In the genomic region with DNA sequence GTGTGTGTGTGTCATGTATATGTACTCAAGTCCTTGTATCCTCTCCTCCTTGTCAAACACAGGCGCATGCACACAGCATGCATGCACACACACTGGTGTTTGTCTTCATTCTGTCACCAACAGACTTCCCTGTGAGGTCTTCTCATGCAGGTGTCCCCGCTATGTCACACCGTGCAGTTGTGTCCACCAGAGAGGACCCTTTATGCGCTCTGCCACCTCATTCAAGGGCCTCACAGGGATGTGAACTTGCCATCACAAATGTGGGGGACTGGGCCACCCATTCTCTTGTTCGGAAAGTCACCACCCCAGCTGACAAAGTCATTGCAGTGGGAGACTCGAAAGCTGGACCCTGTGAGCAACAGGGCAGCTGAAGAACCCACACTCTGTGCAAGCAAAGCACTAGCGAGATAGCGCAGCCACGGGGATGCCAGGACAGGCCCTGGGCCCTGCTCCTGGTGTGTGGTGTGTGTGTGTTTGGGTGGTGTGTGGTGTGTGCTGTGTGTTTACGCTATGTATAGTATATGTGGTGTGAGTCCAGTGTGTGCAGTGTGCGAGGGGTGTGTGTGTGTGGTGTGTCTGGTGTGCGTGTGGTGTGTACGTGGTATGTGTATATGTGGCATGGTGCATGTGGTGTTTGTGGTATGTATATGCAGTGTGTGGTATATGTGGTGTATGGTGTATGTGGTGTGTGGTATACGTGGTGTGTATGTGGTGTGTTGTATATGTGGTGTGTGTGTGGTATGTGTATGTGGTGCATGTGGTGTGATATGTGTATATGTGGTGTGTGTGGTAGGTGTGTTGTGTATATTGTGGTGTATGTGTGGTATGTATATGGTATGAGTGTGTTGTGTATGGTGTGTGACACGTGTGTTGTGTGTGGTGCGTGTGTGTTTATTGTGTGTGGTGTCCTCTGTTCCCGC, we compare ENCODE assay signal across 23 cellular contexts. TPM values are rescaled to one million over a fixed set of nuclear protein-coding genes. Genes with fewer than 3 reads are reported as not detected.
DNase-seq lines count a peak whose midpoint lies in the region; ATAC-seq, FAIRE-seq and TF ChIP-seq lines count a peak whose summit lies in the region.
"Had no signal": no experiment of that assay in that cellular context is flagged by ENCODE, and none has a peak within 500 bp of the region (broad histone marks: within the 10 kb centered on the region; RNA-seq: fewer than 3 reads in every experiment).

No MANE protein-coding gene starts in this region.

- H4K20me1 ChIP-seq in H1 (replicated peaks in 1 of 2; ENCODE audit: control insufficient read depth in 1 of 2, insufficient read depth in 2 of 2, low read length in 2 of 2) (peaks cover 0 to 4% of the 10 kb centered on the region in 2 experiments), MM.1S (ENCODE audit: insufficient read depth, low read length) (no peaks in the 10 kb centered on the region)
- H4K20me1 ChIP-seq: BLaER1 treated with 17β-estradiol and CSF1 and Interleukin-3, amounts not matched to agents 10 nM and 100 nM had no signal

- peaks cover 4% of the 10 kb centered on the region; the same call in 1 of the 2 replicates for H3K23me2 ChIP-seq in H1 (ENCODE audit: low read depth, low read length)

- POLR2A ChIA-PET in H1 (lab: Charles Lee; ENCODE audit: partially characterized antibody) = interaction anchor here (1.0 kb wide), 1 partner anchor 12 kb away, joined by 4 read pairs; no protein-coding TSS in a partner anchor
- POLR2A ChIA-PET in naive thymus-derived CD4-positive, alpha-beta T cell (lab: Charles Lee) = no interaction called here

- peaks cover 0 to 1% (median 0%) of the 10 kb centered on the region in 7 donors for H3K4me1 Mint-ChIP-seq in naive thymus-derived CD4-positive, alpha-beta T cell
- H3K4me1 Mint-ChIP-seq in stimulated activated effector memory CD8-positive, alpha-beta T cell treated with anti-CD3 and anti-CD28 coated beads, Interleukin-12 subunit alpha, Interleukin-12 subunit beta, amount 100 ng/mL, for 72 hours = no peaks in the 10 kb centered on the region

- H3K4me2 ChIP-seq in H1 (ENCODE audit: insufficient read depth in 1 of 2, low read depth in 2 of 2, low read length in 2 of 2) = no peak overlapping the region
- no peak overlapping the region for H3K4me2 ChIP-seq in MM.1S (ENCODE audit: low read depth, low read length)
- H3K4me2 ChIP-seq: BLaER1 treated with 17β-estradiol and CSF1 and Interleukin-3, amounts not matched to agents 10 nM and 100 nM; PC-9 had no signal

- H2BK20ac ChIP-seq in H1 (ENCODE audit: low read length) = peak overlapping the region; percentile 11

- no peaks in the 10 kb centered on the region for H3F3A ChIP-seq in MM.1S (ENCODE audit: insufficient read depth, low read length)

- H3K79me2 ChIP-seq in H1 (ENCODE audit: control insufficient read depth in 1 of 2, insufficient read depth in 2 of 2, low read length in 2 of 2) (no peaks in the 10 kb centered on the region), MM.1S (ENCODE audit: low read length) (no peaks in the 10 kb centered on the region)

- H3K4me3 Mint-ChIP-seq in naive thymus-derived CD4-positive, alpha-beta T cell = no peak overlapping the region
- H3K4me3 Mint-ChIP-seq in stimulated activated effector memory CD8-positive, alpha-beta T cell treated with anti-CD3 and anti-CD28 coated beads, Interleukin-12 subunit alpha, Interleukin-12 subunit beta, amount 100 ng/mL, for 72 hours = no peak overlapping the region
- H3K4me3 Mint-ChIP-seq: CD8-positive, alpha-beta T cell; HFFc6 had no signal

- no peak overlapping the region for H2BK120ac ChIP-seq in H1 (replicated peaks; ENCODE audit: low read depth, low read length)

- CTCF ChIA-PET in H1 (lab: Charles Lee; ENCODE audit: partially characterized antibody) = interaction anchor here (0.6 kb wide), 1 partner anchor 215 kb away, joined by 3 read pairs; no protein-coding TSS in a partner anchor
- CTCF ChIA-PET in naive thymus-derived CD4-positive, alpha-beta T cell (lab: Charles Lee) = no interaction called here

- H3K4me1 ChIP-seq in H1 (replicated peaks in 1 of 4; ENCODE audit: control insufficient read depth in 3 of 4, insufficient read depth in 4 of 4, low read length in 3 of 4) = peaks cover 0 to 4% (median 2%) of the 10 kb centered on the region in 4 experiments; a peak in 3 of 7 replicates
- no peaks in the 10 kb centered on the region for H3K4me1 ChIP-seq in naive thymus-derived CD4-positive, alpha-beta T cell (ENCODE audit: control insufficient read depth in 2 of 2, insufficient read depth in 2 of 2, low read length in 2 of 2)
- no peaks in the 10 kb centered on the region for H3K4me1 ChIP-seq in MM.1S (ENCODE audit: low read length)

- H3K27me3 ChIP-seq in H1 (replicated peaks in 1 of 4; ENCODE audit: control insufficient read depth in 3 of 4, extremely low read depth in 1 of 4, insufficient read depth in 3 of 4, low read length in 3 of 4) (no peaks in the 10 kb centered on the region; a peak in 1 of 7 replicates), MM.1S (replicated peaks; ENCODE audit: insufficient read depth, low read length) (no peaks in the 10 kb centered on the region)
- H3K27me3 ChIP-seq in naive thymus-derived CD4-positive, alpha-beta T cell (ENCODE audit: control insufficient read depth in 2 of 2, insufficient read depth in 2 of 2, low read length in 2 of 2) = no peaks in the 10 kb centered on the region
- H3K27me3 ChIP-seq: BLaER1 treated with 17β-estradiol and CSF1 and Interleukin-3, amounts not matched to agents 10 nM and 100 nM had no signal

- TF ChIP-seq CTCF in H1 (IDR thresholded peaks at IDR 0.05; ENCODE audit: control extremely low read depth in 1 of 3, insufficient read depth in 1 of 3, low read depth in 1 of 3, low read length in 3 of 3) (no peak), MM.1S (IDR thresholded peaks at IDR 0.05; ENCODE audit: low read length) (no peak)

- peak overlapping the region; percentile 25; the same call in 1 of the 2 replicates for H2BK15ac ChIP-seq in H1 (ENCODE audit: low read length)

- H3K27ac Mint-ChIP-seq in naive thymus-derived CD4-positive, alpha-beta T cell = no peak overlapping the region
- no peak overlapping the region for H3K27ac Mint-ChIP-seq in stimulated activated effector memory CD8-positive, alpha-beta T cell treated with anti-CD3 and anti-CD28 coated beads, Interleukin-12 subunit alpha, Interleukin-12 subunit beta, amount 100 ng/mL, for 72 hours
- H3K27ac Mint-ChIP-seq: CD8-positive, alpha-beta T cell; HFFc6 had no signal

- no peak overlapping the region for H3K14ac ChIP-seq in H1 (ENCODE audit: insufficient read length)

- H3K79me1 ChIP-seq in H1 (ENCODE audit: low read depth, low read length) = no peaks in the 10 kb centered on the region; the same call in 1 of the 2 replicates

- H3K9me3 ChIP-seq in H1 (ENCODE audit: insufficient read depth in 2 of 2, low read depth in 1 of 2, low read length in 1 of 2) (peaks cover 4 to 5% of the 10 kb centered on the region in 2 experiments; a peak in 2 of 4 replicates), MM.1S (replicated peaks; ENCODE audit: insufficient read depth, low read length) (no peaks in the 10 kb centered on the region)
- no peaks in the 10 kb centered on the region for H3K9me3 ChIP-seq in naive thymus-derived CD4-positive, alpha-beta T cell (ENCODE audit: control insufficient read depth in 2 of 3, low read length in 3 of 3)

- H4K5ac ChIP-seq in H1 (ENCODE audit: insufficient read length, low read depth, low read length) = no peak overlapping the region

- intact Hi-C loops in naive thymus-derived CD4-positive, alpha-beta T cell (cut with micrococcal nuclease) = no loop called here

- peaks cover 0 to 2% (median 0%) of the 10 kb centered on the region in 11 donors for H3K9me3 Mint-ChIP-seq in naive thymus-derived CD4-positive, alpha-beta T cell
- H3K9me3 Mint-ChIP-seq in stimulated activated effector memory CD8-positive, alpha-beta T cell treated with anti-CD3 and anti-CD28 coated beads, Interleukin-12 subunit alpha, Interleukin-12 subunit beta, amount 100 ng/mL, for 72 hours = no peaks in the 10 kb centered on the region
- H3K9me3 Mint-ChIP-seq: CD8-positive, alpha-beta T cell had no signal

- H3K23ac ChIP-seq in H1 (ENCODE audit: insufficient read length) = no peak overlapping the region

- peak; percentile 29 for ATAC-seq in naive thymus-derived CD4-positive, alpha-beta T cell
- peak; percentile 24 for ATAC-seq in stimulated activated effector memory CD8-positive, alpha-beta T cell treated with anti-CD3 and anti-CD28 coated beads, Interleukin-12 subunit alpha, Interleukin-12 subunit beta, amount 100 ng/mL, for 72 hours
- ATAC-seq: CD8-positive, alpha-beta T cell; K562 had no signal

- H2AFZ ChIP-seq in H1 (ENCODE audit: low read length) (no peak overlapping the region), MM.1S (ENCODE audit: low read length) (no peak overlapping the region)
- H2AFZ ChIP-seq: PC-9 had no signal

- peak overlapping the region; percentile 73 for H3K56ac ChIP-seq in H1 (replicated peaks; ENCODE audit: insufficient read length, low read depth, low read length)

- H3K4me3 ChIP-seq in H1 (ENCODE audit: extremely low read depth in 1 of 4, insufficient read depth in 2 of 4, low read depth in 3 of 4, low read length in 4 of 4) (no peak overlapping the region), MM.1S (ENCODE audit: low read length) (no peak overlapping the region)
- no peak overlapping the region for H3K4me3 ChIP-seq in naive thymus-derived CD4-positive, alpha-beta T cell (ENCODE audit: low read length)
- H3K4me3 ChIP-seq: BLaER1 treated with 17β-estradiol and CSF1 and Interleukin-3, amounts not matched to agents 10 nM and 100 nM; K562; PC-9 had no signal

- 90 to 100% methylated on average over 1 to 17 of the region's 17 CpGs for WGBS in H1 (ENCODE audit: extremely low coverage in 1 of 2, insufficient coverage in 1 of 2, insufficient read length in 1 of 2, insufficient replicate concordance in 2 of 2, low coverage in 1 of 2, low lambda C conversion rate in 2 of 2, missing lambda C conversion rate in 1 of 2), 2 experiments

- peak overlapping the region; percentile 29; the same call in 1 of the 2 replicates for H4K8ac ChIP-seq in H1 (ENCODE audit: extremely low read depth, insufficient read depth, low read length)

- H3K18ac ChIP-seq in H1 (ENCODE audit: extremely low read depth, low read length) = no peak overlapping the region

- TF ChIP-seq POLR2A in H1 (IDR thresholded peaks at IDR 0.05; ENCODE audit: control extremely low read depth in 1 of 2, low read depth in 2 of 2, low read length in 2 of 2) = no peak

- peak overlapping the region; percentile 96 for H2AK5ac ChIP-seq in H1 (ENCODE audit: low read depth, low read length)

- peak; percentile 95 for FAIRE-seq in HTR-8/SVneo (lab: Jason Lieb, UNC)
- FAIRE-seq in H1 (lab: Jason Lieb, UNC) = no peak
- FAIRE-seq: GM12892, GM18507, K562 had no signal

- peak overlapping the region; percentile 92; the same call in 1 of the 2 replicates for H2BK12ac ChIP-seq in H1 (ENCODE audit: low read depth, low read length)

- H3K9ac ChIP-seq in H1 (replicated peaks in 1 of 4; ENCODE audit: extremely low read depth in 1 of 4, low read depth in 3 of 4, low read length in 3 of 4) (0 out of 7 replicates have a peak overlapping the region, but pooled peaks of 1 of the 4 experiments have one; percentile 13), MM.1S (ENCODE audit: low read length) (no peak overlapping the region)
- H3K9ac ChIP-seq: BLaER1 treated with 17β-estradiol and CSF1 and Interleukin-3, amounts not matched to agents 10 nM and 100 nM had no signal

- H3K36me3 ChIP-seq in H1 (ENCODE audit: control insufficient read depth in 2 of 4, insufficient read depth in 4 of 4, low read length in 3 of 4) = no peaks in the 10 kb centered on the region; a peak in 1 of 8 replicates
- H3K36me3 ChIP-seq in naive thymus-derived CD4-positive, alpha-beta T cell (ENCODE audit: control insufficient read depth in 2 of 3, insufficient read depth in 3 of 3, low read length in 3 of 3) = no peaks in the 10 kb centered on the region
- H3K36me3 ChIP-seq in MM.1S (replicated peaks; ENCODE audit: insufficient read depth, low read length) = no peaks in the 10 kb centered on the region
- H3K36me3 ChIP-seq: BLaER1 treated with 17β-estradiol and CSF1 and Interleukin-3, amounts not matched to agents 10 nM and 100 nM had no signal

- no peak for DNase-seq in HTR-8/SVneo (ENCODE audit: insufficient read length, low spot score)
- DNase-seq in H1 (ENCODE audit: low read depth in 1 of 2, low spot score in 2 of 2) = no peak
- no peak for DNase-seq in naive thymus-derived CD4-positive, alpha-beta T cell
- no peak for DNase-seq in stimulated activated effector memory CD8-positive, alpha-beta T cell treated with anti-CD3 and anti-CD28 coated beads, Interleukin-12 subunit alpha, Interleukin-12 subunit beta, amount 100 ng/mL, for 72 hours (ENCODE audit: low spot score in 2 of 2)
- no peak for DNase-seq in HUDEP-2 (lab: John Stamatoyannopoulos, UW; ENCODE audit: unreplicated experiment in 76 of 76)
- DNase-seq in activated CD4-positive, alpha-beta T cell treated with anti-CD3 and anti-CD28 coated beads for 48 hours = no peak
- no peak for DNase-seq in MM.1S
- DNase-seq: Calu3; CD8-positive, alpha-beta T cell; DMS53; EL; GOT3; HFFc6; NCI-H1105 treated with DMSO at 0.1 percent for 48 hours; NCI-H1694 treated with DMSO at 0.1 percent for 48 hours; NCI-H226; NCI-H526; PC-9 had no signal

- H3K4ac ChIP-seq in H1 (replicated peaks; ENCODE audit: insufficient read length, low read depth, low read length) = peak overlapping the region; percentile 32

- no peak for TF ChIP-seq RAD21 in H1 (IDR thresholded peaks at IDR 0.05 in 1 of 2, conservative IDR thresholded peaks at IDR 0.05 in 1 of 2; ENCODE audit: low read depth in 2 of 2, low read length in 2 of 2)

- H3K27ac ChIP-seq in H1 (ENCODE audit: low read depth, low read length) = no peak overlapping the region
- no peak overlapping the region for H3K27ac ChIP-seq in naive thymus-derived CD4-positive, alpha-beta T cell (ENCODE audit: low read depth, low read length)
- H3K27ac ChIP-seq in MM.1S (ENCODE audit: low read length) = no peak overlapping the region
- H3K27ac ChIP-seq: BLaER1 treated with 17β-estradiol and CSF1 and Interleukin-3, amounts not matched to agents 10 nM and 100 nM; PC-9; RWPE1 had no signal

- H4K91ac ChIP-seq in H1 (replicated peaks; ENCODE audit: insufficient read length, low read length) = peak overlapping the region; percentile 83

- H2BK5ac ChIP-seq in H1 (ENCODE audit: low read depth, low read length) = peak overlapping the region; percentile 36; the same call in 1 of the 2 replicates

- peaks cover 0 to 8% (median 5%) of the 10 kb centered on the region in 5 donors for H3K27me3 Mint-ChIP-seq in naive thymus-derived CD4-positive, alpha-beta T cell

- H3K36me3 Mint-ChIP-seq in naive thymus-derived CD4-positive, alpha-beta T cell = no peaks in the 10 kb centered on the region
- no peaks in the 10 kb centered on the region for H3K36me3 Mint-ChIP-seq in stimulated activated effector memory CD8-positive, alpha-beta T cell treated with anti-CD3 and anti-CD28 coated beads, Interleukin-12 subunit alpha, Interleukin-12 subunit beta, amount 100 ng/mL, for 72 hours
- H3K36me3 Mint-ChIP-seq: CD8-positive, alpha-beta T cell had no signal

- no peak for TF ChIP-seq EP300 in H1 (IDR thresholded peaks at IDR 0.05; ENCODE audit: borderline replicate concordance in 1 of 2, low read depth in 2 of 2, low read length in 2 of 2)

- H3K9me2 ChIP-seq in MM.1S (replicated peaks; ENCODE audit: insufficient read depth, low read length) = no peaks in the 10 kb centered on the region

RNA-seq across cellular contexts. Expression of gene NXNL2, which starts 30.9 kb away (rescaled TPM):
- 1.9 and 2.1 TPM in 2 replicates for total RNA-seq in H1 (2021; fragmentation: NEBNext Ultra II Directional; extraction: Animal tissue kit (Norgen Biotek cat#: 25700))
- polyA plus RNA-seq in H1 (2011; rRNA removed) = 2.6 and 5.6 TPM in 2 replicates
- 3.4 TPM for polyA plus RNA-seq in H1 (2011; cell fraction: cytosol; rRNA removed)
- 4.7 TPM for polyA plus RNA-seq in H1 (2011; cell fraction: nucleus; rRNA removed)
- polyA plus RNA-seq in H1 (2012, experiment 1 of 2) = 0.58 to 1.6 TPM (median 1.2 TPM) in 4 replicates
- polyA plus RNA-seq in H1 (2012, experiment 2 of 2) = 0.41 TPM
- polyA plus RNA-seq in H1 (2013, experiment 1 of 2) = 1.3 TPM
- 0.98 TPM for polyA plus RNA-seq in H1 (2013, experiment 2 of 2)
- polyA minus RNA-seq in H1 (2011; rRNA and poly(A)+ RNA removed) = 0.61 and 0.98 TPM in 2 replicates
- polyA minus RNA-seq in H1 (2011; cell fraction: cytosol; rRNA and poly(A)+ RNA removed) = 1.2 TPM
- 6.5 TPM for polyA minus RNA-seq in H1 (2011; cell fraction: nucleus; rRNA and poly(A)+ RNA removed)
- total RNA-seq in naive thymus-derived CD4-positive, alpha-beta T cell = not detected
- not detected for polyA plus RNA-seq in naive thymus-derived CD4-positive, alpha-beta T cell
- total RNA-seq: CD8-positive, alpha-beta T cell; K562 had no signal
